Comparison of ENCODE assay signal across 8 cellular contexts in the genomic region with DNA sequence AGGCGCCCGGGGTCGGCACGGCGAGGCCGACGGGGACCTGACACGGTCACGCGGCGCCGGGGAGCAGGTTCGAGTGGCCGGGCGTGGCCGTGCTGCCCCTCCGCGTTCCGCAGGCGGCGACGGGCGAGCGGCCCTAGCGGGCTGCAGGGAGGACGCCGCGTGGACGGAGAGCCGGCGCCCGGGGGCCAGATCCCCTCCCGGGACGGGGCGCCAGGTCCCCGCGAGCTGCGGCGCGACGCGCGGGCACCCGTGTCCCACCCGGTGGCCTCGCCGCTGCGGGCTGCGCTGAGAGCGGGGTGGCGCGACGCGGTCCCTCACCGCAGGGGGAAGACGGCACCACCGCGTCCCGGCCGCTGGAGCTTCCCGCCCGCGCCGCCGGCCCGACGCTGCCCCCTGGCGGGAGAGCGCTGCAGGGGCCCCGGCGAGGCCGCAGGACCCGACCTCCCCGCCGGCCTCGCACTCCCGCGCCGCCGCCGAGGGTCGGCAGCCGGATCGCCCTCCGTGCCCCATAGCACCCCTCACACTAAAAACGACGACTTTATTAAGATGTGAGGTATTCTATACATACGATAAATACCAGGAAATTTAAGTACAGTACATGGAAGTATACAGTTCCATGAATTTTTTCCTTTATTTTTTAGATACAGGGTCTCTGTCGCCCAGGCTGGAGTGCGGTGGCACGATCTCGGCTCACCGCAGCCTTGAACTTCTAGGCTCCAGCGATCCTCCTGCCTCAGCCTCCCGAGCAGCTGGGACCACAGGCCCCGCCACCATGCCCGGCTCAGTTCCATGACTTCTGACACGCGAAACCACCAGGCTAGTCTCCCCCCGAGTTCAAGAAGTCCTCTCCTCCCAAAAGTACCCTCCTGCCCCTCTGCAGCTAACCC. TPM values are rescaled to one million over a fixed set of nuclear protein-coding genes. Genes with fewer than 3 reads are reported as not detected.
DNase-seq lines count a peak whose midpoint lies in the region; ATAC-seq and TF ChIP-seq lines count a peak whose summit lies in the region.

No MANE protein-coding gene starts in this region.

- H3K27me3 ChIP-seq in adrenal gland (no peaks in the 10 kb centered on the region), hepatocyte (peaks cover 4% of the 10 kb centered on the region), gastrocnemius medialis (no peaks in the 10 kb centered on the region)

- H3K9me3 ChIP-seq in adrenal gland (replicated peaks in 1 of 3) (no peaks in the 10 kb centered on the region), hepatocyte (ENCODE audit: low read depth) (no peaks in the 10 kb centered on the region), gastrocnemius medialis (no peaks in the 10 kb centered on the region)

- WGBS in adrenal gland, 4 donors: 8 to 55% (median 25%) methylated on average over 15 to 100 of the region's 100 CpGs
- 21% methylated on average over 45 of the region's 100 CpGs for WGBS in hepatocyte (ENCODE audit: low lambda C conversion rate, missing lambda C conversion rate)

- H3K27ac ChIP-seq in adrenal gland: peak overlapping the region in 2 of 5 donors; percentile 41 to 72
- peak overlapping the region; percentile 89 for H3K27ac ChIP-seq in hepatocyte
- H3K27ac ChIP-seq in gastrocnemius medialis: peak overlapping the region; percentile 31 to 77 (median 76)

- no peaks in the 10 kb centered on the region for H4K20me1 ChIP-seq in hepatocyte (ENCODE audit: insufficient read depth, poor library complexity, severe bottlenecking)

- peak in 3 of 6 experiments; percentile 92 to 97 (median 93) for TF ChIP-seq CTCF in adrenal gland (IDR thresholded peaks at IDR 0.05)
- TF ChIP-seq CTCF in hepatocyte (IDR thresholded peaks at IDR 0.05; ENCODE audit: poor library complexity): peak; percentile 56
- TF ChIP-seq CTCF in gastrocnemius medialis (IDR thresholded peaks at IDR 0.05 in 4 of 5, conservative IDR thresholded peaks at IDR 0.05 in 1 of 5): peak; percentile 67 to 98 (median 92)

- peak overlapping the region; percentile 100 for H3K4me2 ChIP-seq in hepatocyte

- H3K79me2 ChIP-seq in hepatocyte: peaks cover 25% of the 10 kb centered on the region

- H3K36me3 ChIP-seq in adrenal gland (replicated peaks in 1 of 2) (no peaks in the 10 kb centered on the region), hepatocyte (replicated peaks; ENCODE audit: insufficient read depth, low read depth) (no peaks in the 10 kb centered on the region), gastrocnemius medialis (no peaks in the 10 kb centered on the region)

- peak overlapping the region in 3 of 4 donors; percentile 45 to 96 (median 50) for H3K4me3 ChIP-seq in adrenal gland
- peak overlapping the region; percentile 83 for H3K4me3 ChIP-seq in hepatocyte
- H3K4me3 ChIP-seq in gastrocnemius medialis: peak overlapping the region; percentile 78 to 97 (median 88)

- in situ Hi-C loops in gastrocnemius medialis (cut with MboI; ENCODE audit: low sequenced_read_pairs in 4 of 4): loop anchor here (5.0 to 25.0 kb wide), 3 partner anchors 108 to 135 kb away; a partner anchor contains a TSS

- ATAC-seq in GM21717 (IDR thresholded peaks at IDR 0.05; ENCODE audit: unreplicated experiment): peak; percentile 58
- peak; percentile 72 to 84 for ATAC-seq in gastrocnemius medialis

- no peaks in the 10 kb centered on the region for H3K9me2 ChIP-seq in hepatocyte (replicated peaks; ENCODE audit: insufficient read depth)

- intact Hi-C loops in adrenal gland (cut with DNase I): loop anchor here (5.0 to 10.0 kb wide), 2 partner anchors 125 to 133 kb away; no protein-coding TSS in a partner anchor
- intact Hi-C loops in gastrocnemius medialis (cut with DNase I; ENCODE audit: low total_unique reads): loop anchor here (1.0 kb wide), 2 partner anchors 28 to 132 kb away; a partner anchor contains a TSS

- H3K4me1 ChIP-seq in adrenal gland (replicated peaks in 1 of 2): peaks cover 3 to 9% of the 10 kb centered on the region in 2 donors
- peaks cover 9% of the 10 kb centered on the region for H3K4me1 ChIP-seq in hepatocyte (ENCODE audit: insufficient read depth)
- peaks cover 0 to 9% of the 10 kb centered on the region in 2 donors for H3K4me1 ChIP-seq in gastrocnemius medialis

- H2AFZ ChIP-seq in hepatocyte: peak overlapping the region; percentile 93

- TF ChIP-seq POLR2A in adrenal gland (IDR thresholded peaks at IDR 0.05): no peak
- no peak for TF ChIP-seq POLR2A in gastrocnemius medialis (IDR thresholded peaks at IDR 0.05)

- DNase-seq in EL (peak; percentile 64), Kasumi-1 (lab: John Stamatoyannopoulos, UW) (peak; percentile 49 to 51), SW480 (ENCODE audit: low spot score) (peak; percentile 63), adrenal gland (peak in 6 of 7 donors; percentile 40 to 67 (median 56)), hepatocyte (ENCODE audit: low spot score) (peak; percentile 86), gastrocnemius medialis (peak in 1 of 2 donors; percentile 38), GOT3 (lab: John Stamatoyannopoulos, UW) (no peak)

RNA-seq across cellular contexts. Expression of a gene that starts 1.3 kb away (rescaled TPM):
- total RNA-seq in adrenal gland: 1 to 10 TPM in 7 of 8 donors, under 1 TPM in 1; 0.66 to 4.0 (median 2.1) TPM
- polyA plus RNA-seq in adrenal gland: 1 to 10 TPM in 2 of 3 donors, under 1 TPM in 1; 0.88 to 2.9 (median 2.0) TPM
- total RNA-seq in hepatocyte: 11.1 and 18.0 TPM in 2 replicates
- 24.2 and 32.6 TPM in 2 replicates for polyA plus RNA-seq in hepatocyte
- 1 to 10 TPM; 2.3 to 7.5 (median 5.1) TPM for total RNA-seq in gastrocnemius medialis

RNA-seq across cellular contexts. Expression of a gene that starts 27.6 kb away (rescaled TPM):
- total RNA-seq in adrenal gland (10 to 100 TPM; 38.5 to 77.8 (median 56.7) TPM), hepatocyte (60.2 and 78.3 TPM in 2 replicates), gastrocnemius medialis (10 to 100 TPM; 23.4 to 29.9 (median 27.5) TPM)
- polyA plus RNA-seq in adrenal gland (100 to 1,000 TPM in 1 of 3 donors, 10 to 100 TPM in 2; 42.0 to 100 (median 48.4) TPM), hepatocyte (94.5 and 101 TPM in 2 replicates)

RNA-seq across cellular contexts. Expression of a gene that starts 59.7 kb away (rescaled TPM):
- total RNA-seq in adrenal gland (10 to 100 TPM in 1 of 8 donors, 1 to 10 TPM in 4, under 1 TPM in 2, not detected in 1; 0.47 to 11.3 (median 1.4) TPM), hepatocyte (44.3 and 74.0 TPM in 2 replicates), gastrocnemius medialis (under 1 TPM in 3 of 4 donors, not detected in 1; 0.36 to 0.64 (median 0.42) TPM)
- polyA plus RNA-seq in adrenal gland (1 to 10 TPM in 2 of 3 donors, under 1 TPM in 1; 0.84 to 3.6 (median 2.1) TPM), hepatocyte (121 and 137 TPM in 2 replicates)
